Comparison of ENCODE assay signal across 12 cellular contexts in the genomic region with DNA sequence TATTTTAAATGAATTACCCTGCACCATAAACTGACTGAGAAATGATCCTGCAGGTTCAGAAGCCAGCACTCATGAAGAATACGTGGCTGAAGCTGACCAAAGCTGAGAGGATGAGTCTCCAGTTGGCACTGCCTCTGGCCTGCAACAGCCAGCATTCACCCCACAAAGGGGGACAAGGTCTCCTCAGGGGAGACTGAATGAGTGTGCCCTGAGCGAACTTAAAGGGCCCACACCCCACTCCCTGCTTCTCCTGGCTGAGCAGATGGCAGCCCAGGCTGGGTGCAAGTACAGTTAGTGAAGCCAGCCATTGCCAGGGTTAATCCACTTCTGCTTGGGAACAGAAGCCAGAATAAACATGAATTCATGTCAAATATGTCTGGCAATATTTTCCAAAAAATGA.
"Had no signal": no experiment of that assay in that cellular context is flagged by ENCODE, and none has a peak within 500 bp of the region (broad histone marks: within the 10 kb centered on the region; RNA-seq: fewer than 3 reads in every experiment).

No MANE protein-coding gene starts in this region.

- H3K4me3 ChIP-seq: neural progenitor cell, pancreas, transverse colon had no signal

- H3K4me1 ChIP-seq: neural progenitor cell, pancreas, transverse colon had no signal

- H3K36me3 ChIP-seq: neural progenitor cell, pancreas, transverse colon had no signal

- DNase-seq: activated CD4-positive, alpha-beta memory T cell treated with anti-CD3 and anti-CD28 coated beads for 36 hours; activated CD4-positive, alpha-beta T cell treated with anti-CD3 and anti-CD28 coated beads for 36 hours; activated CD8-positive, alpha-beta memory T cell treated with anti-CD3 and anti-CD28 coated beads, Interleukin-2, amount 10 ng/mL, durations not matched to agents 7 days and 5 days; activated naive CD4-positive, alpha-beta T cell treated with anti-CD3 and anti-CD28 coated beads for 36 hours; activated naive CD8-positive, alpha-beta T cell treated with anti-CD3 and anti-CD28 coated beads, Interleukin-2, amount 50 U/mL, for 24 hours; activated T-cell treated with anti-CD3 and anti-CD28 coated beads, Interleukin-2, amount 50 U/mL, for 1 hour; naive B cell; pancreas; transverse colon had no signal

- H3K9me3 ChIP-seq: pancreas, transverse colon had no signal

- H2AFZ ChIP-seq: neural progenitor cell had no signal

- H3K4me2 ChIP-seq: neural progenitor cell had no signal

- H3K27me3 ChIP-seq: pancreas, transverse colon had no signal

- H3K9ac ChIP-seq: neural progenitor cell had no signal

- ATAC-seq: activated CD4-positive, alpha-beta T cell treated with anti-CD3 and anti-CD28 coated beads for 36 hours; activated CD8-positive, alpha-beta memory T cell treated with anti-CD3 and anti-CD28 coated beads, Interleukin-2, amount 10 ng/mL, durations not matched to agents 7 days and 5 days; activated naive CD8-positive, alpha-beta T cell treated with anti-CD3 and anti-CD28 coated beads, Interleukin-2, amount 50 U/mL, for 24 hours; left lobe of liver; pancreas; stimulated activated effector memory CD8-positive, alpha-beta T cell treated with anti-CD3 and anti-CD28 coated beads, Interleukin-12 subunit alpha, Interleukin-12 subunit beta, amount 100 ng/mL, for 72 hours had no signal

- H3K27ac ChIP-seq: neural progenitor cell, pancreas, transverse colon had no signal
